Comparison of ENCODE assay signal across 1 cellular context in genomic region chr15:84992157-84992940, GRCh38.
TF ChIP-seq lines count a peak whose summit lies in the region.

No MANE protein-coding gene starts in this region.

TF ChIP-seq in K562, 482 proteins besides CTCF, POLR2A, EP300 and RAD21 (continued from another document and continues in another):
- TF ChIP-seq ZHX1 (conservative IDR thresholded peaks at IDR 0.05; ENCODE audit: low read length) (no peak), CBX3 (IDR thresholded peaks at IDR 0.05; ENCODE audit: borderline replicate concordance in 1 of 2, low read length in 2 of 2) (no peak), MGA (IDR thresholded peaks at IDR 0.05) (no peak), ZNF143 (CRISPR knock-in tag; IDR thresholded peaks at IDR 0.05) (no peak), RCOR1 (IDR thresholded peaks at IDR 0.05; ENCODE audit: borderline replicate concordance in 1 of 2, low read depth in 2 of 2, low read length in 2 of 2) (peak in 1 of 2 experiments; percentile 69; a peak in 1 of 4 replicates), JUND (IDR thresholded peaks at IDR 0.05; ENCODE audit: borderline replicate concordance, low read depth, low read length) (peak; percentile 78), JUND (tag; IDR thresholded peaks at IDR 0.05; ENCODE audit: borderline replicate concordance, low read depth, low read length) (peak; percentile 84; the same call in 1 of the 3 replicates), ZSCAN29 (IDR thresholded peaks at IDR 0.05) (no peak), HMGN3 (IDR thresholded peaks at IDR 0.05; ENCODE audit: borderline replicate concordance, extremely low read depth, insufficient read length, low read depth, low read length) (no peak), CBFB (CRISPR knock-in tag; IDR thresholded peaks at IDR 0.05) (no peak), SMAD4 (CRISPR knock-in tag; conservative IDR thresholded peaks at IDR 0.05) (no peak), ZNF354B (CRISPR knock-in tag; IDR thresholded peaks at IDR 0.05) (no peak), ZNF644 (tag; IDR thresholded peaks at IDR 0.05; ENCODE audit: low read depth) (no peak), ESRRB (CRISPR knock-in tag; IDR thresholded peaks at IDR 0.05; ENCODE audit: borderline replicate concordance) (no peak), RBFOX2 (IDR thresholded peaks at IDR 0.05; ENCODE audit: low read depth, low read length) (no peak), LEF1 (IDR thresholded peaks at IDR 0.05) (no peak), POLR2AphosphoS5 (IDR thresholded peaks at IDR 0.05; ENCODE audit: control insufficient read depth, insufficient read depth, low read depth, low read length) (no peak), ZNF518B (CRISPR knock-in tag; IDR thresholded peaks at IDR 0.05) (no peak), TRIM25 (IDR thresholded peaks at IDR 0.05; ENCODE audit: borderline replicate concordance) (no peak), DNMT1 (IDR thresholded peaks at IDR 0.05) (no peak), ZNF79 (CRISPR knock-in tag; IDR thresholded peaks at IDR 0.05; ENCODE audit: low read depth) (no peak), FOSL1 (tag; conservative IDR thresholded peaks at IDR 0.05) (peak; percentile 86), MTA2 (IDR thresholded peaks at IDR 0.05; ENCODE audit: low read depth) (no peak), PURB (CRISPR knock-in tag; IDR thresholded peaks at IDR 0.05; ENCODE audit: low read depth) (no peak), PREB (CRISPR knock-in tag; IDR thresholded peaks at IDR 0.05) (no peak), PTBP1 (IDR thresholded peaks at IDR 0.05; ENCODE audit: low read depth, low read length) (no peak), KDM1A (IDR thresholded peaks at IDR 0.05) (peak; percentile 74 to 85), TAF1 (IDR thresholded peaks at IDR 0.05; ENCODE audit: control insufficient read depth, extremely low read depth, insufficient read depth, low read length, severe bottlenecking) (no peak), DPF2 (IDR thresholded peaks at IDR 0.05) (peak; percentile 74), MEIS2 (IDR thresholded peaks at IDR 0.05; ENCODE audit: partially characterized antibody) (peak; percentile 73), NR0B1 (IDR thresholded peaks at IDR 0.05; ENCODE audit: partially characterized antibody) (no peak), NRF1 (conservative IDR thresholded peaks at IDR 0.05 in 1 of 2, IDR thresholded peaks at IDR 0.05 in 1 of 2) (no peak), MAZ (CRISPR knock-in tag; conservative IDR thresholded peaks at IDR 0.05 in 1 of 2, IDR thresholded peaks at IDR 0.05 in 1 of 2) (no peak), IFI16 (CRISPR knock-in tag; IDR thresholded peaks at IDR 0.05) (no peak), ZNF395 (CRISPR knock-in tag; IDR thresholded peaks at IDR 0.05) (no peak), PYGO2 (tag; IDR thresholded peaks at IDR 0.05) (no peak)
